In the genomic region with DNA sequence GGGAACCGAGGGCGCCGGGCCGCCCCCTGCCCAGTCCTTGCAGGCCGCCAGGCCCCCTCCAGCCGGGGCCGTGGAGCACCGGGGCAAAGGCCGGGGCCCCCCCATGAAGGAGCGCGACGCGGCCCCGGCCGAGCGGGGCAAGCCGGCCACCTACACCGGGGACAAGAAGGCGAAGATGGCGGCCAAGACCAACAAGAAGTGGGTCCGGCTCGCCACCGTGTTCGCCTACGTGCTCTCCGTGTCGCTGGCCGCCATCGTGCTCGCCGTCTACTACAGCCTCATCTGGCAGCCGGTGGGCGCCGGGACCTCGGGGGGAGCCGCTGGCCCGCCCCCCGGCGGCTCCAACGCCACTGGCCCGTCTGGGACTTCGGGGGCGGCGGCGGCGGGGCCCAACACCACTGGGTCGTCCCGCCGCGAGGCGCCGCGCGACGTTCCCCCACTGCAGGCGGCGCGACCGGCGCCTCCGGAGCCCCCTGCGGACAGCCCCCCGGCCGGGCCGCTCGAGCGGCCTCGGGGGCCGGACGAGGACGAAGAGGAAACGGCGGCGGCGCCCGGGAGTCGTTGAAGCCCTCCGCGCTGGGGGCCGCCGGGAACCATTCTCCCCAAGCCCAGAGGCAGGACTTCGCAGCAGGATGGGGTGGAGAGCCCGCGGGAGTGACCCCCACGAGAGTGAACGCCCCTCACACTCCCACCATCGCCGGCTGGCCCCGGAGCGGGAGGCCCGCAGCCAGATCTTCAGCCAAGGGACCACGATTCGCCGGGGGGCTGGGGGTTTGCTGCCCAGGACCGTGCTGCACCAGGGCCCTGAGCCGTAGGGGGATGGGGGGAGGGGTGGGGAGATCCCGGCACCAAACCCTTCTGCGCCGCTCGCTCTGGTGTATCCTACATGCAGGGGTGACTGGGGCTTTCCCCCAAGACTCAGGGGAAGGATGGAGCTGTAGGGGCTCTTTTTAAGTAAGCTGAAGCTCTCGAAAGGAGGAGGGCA, we compare ENCODE assay signal across 6 cellular contexts. TPM values are rescaled to one million over a fixed set of nuclear protein-coding genes. Genes with fewer than 3 reads are reported as not detected.
DNase-seq lines count a peak whose midpoint lies in the region; ATAC-seq and TF ChIP-seq lines count a peak whose summit lies in the region.

No MANE protein-coding gene starts in this region.

- no peak overlapping the region for H3K27ac Mint-ChIP-seq in central memory CD8-positive, alpha-beta T cell (ENCODE audit: low read depth)

- H3K4me1 Mint-ChIP-seq in central memory CD8-positive, alpha-beta T cell: peaks cover 46% of the 10 kb centered on the region

- H3K36me3 Mint-ChIP-seq in central memory CD8-positive, alpha-beta T cell (ENCODE audit: insufficient read depth): peaks cover 3% of the 10 kb centered on the region

- DNase-seq in central memory CD8-positive, alpha-beta T cell (ENCODE audit: low spot score in 2 of 2): no peak
- DNase-seq in omental fat pad (ENCODE audit: low spot score): no peak
- DNase-seq in occipital lobe (lab: John Stamatoyannopoulos, UW): no peak

- ATAC-seq in GM18861 (IDR thresholded peaks at IDR 0.05; ENCODE audit: unreplicated experiment) (peak; percentile 1), HG03520 (IDR thresholded peaks at IDR 0.05; ENCODE audit: unreplicated experiment) (peak; percentile 8), omental fat pad (ENCODE audit: low FRiP score) (peak; percentile 6), HG03095 (IDR thresholded peaks at IDR 0.05; ENCODE audit: unreplicated experiment) (no peak)
- no peak for ATAC-seq in central memory CD8-positive, alpha-beta T cell (replicated peaks; ENCODE audit: extremely low read depth, poor library complexity, severe bottlenecking)

- no peak for TF ChIP-seq CTCF in omental fat pad (IDR thresholded peaks at IDR 0.05)

- H3K27me3 Mint-ChIP-seq in central memory CD8-positive, alpha-beta T cell: no peaks in the 10 kb centered on the region

- H3K9me3 Mint-ChIP-seq in central memory CD8-positive, alpha-beta T cell: no peaks in the 10 kb centered on the region

- H3K4me3 Mint-ChIP-seq in central memory CD8-positive, alpha-beta T cell: peak overlapping the region; percentile 68

RNA-seq across cellular contexts. Expression of gene INAFM2, which starts 0.8 kb away (rescaled TPM):
- total RNA-seq in omental fat pad (10 to 100 TPM in 3 of 4 donors, 1 to 10 TPM in 1; 9.1 to 17.5 (median 12.2) TPM), occipital lobe (14.8 TPM)

RNA-seq across cellular contexts. Expression of gene CCDC9B, which starts 16.5 kb away (rescaled TPM):
- 1 to 10 TPM; 1.1 to 7.4 (median 4.5) TPM for total RNA-seq in omental fat pad
- 1.6 TPM for total RNA-seq in occipital lobe

RNA-seq across cellular contexts. Expression of gene PLCB2, which starts 16.5 kb away (rescaled TPM):
- total RNA-seq in omental fat pad (10 to 100 TPM; 12.0 to 35.1 (median 25.0) TPM), occipital lobe (3.3 TPM)

RNA-seq across cellular contexts. Expression of gene PHGR1, which starts 26.6 kb away (rescaled TPM):
- not detected for total RNA-seq in omental fat pad
- total RNA-seq in occipital lobe: not detected

RNA-seq across cellular contexts. Expression of gene DISP2, which starts 33.8 kb away (rescaled TPM):
- 1 to 10 TPM in 1 of 4 donors, under 1 TPM in 3; under 0.01 to 1.1 (median 0.12) TPM for total RNA-seq in omental fat pad
- 9.2 TPM for total RNA-seq in occipital lobe

Comparison
In these comparisons a context has a peak if more than half of its experiments do, and no peak if none do; other contexts are left out.
1. ATAC-seq: peak in GM18861 (single experiment), HG03520 (single experiment) and omental fat pad (single experiment); none in central memory CD8-positive, alpha-beta T cell (single experiment) and HG03095 (single experiment).